In genomic region chr2:35343135-35343534, GRCh38 we compare ENCODE assay signal across 17 cellular contexts.
DNase-seq lines count a peak whose midpoint lies in the region; ATAC-seq and TF ChIP-seq lines count a peak whose summit lies in the region.
"Had no signal": no experiment of that assay in that cellular context is flagged by ENCODE, and none has a peak within 500 bp of the region (broad histone marks: within the 10 kb centered on the region; RNA-seq: fewer than 3 reads in every experiment).

No MANE protein-coding gene starts in this region.

- H3K27ac ChIP-seq in OCI-LY3 (ENCODE audit: low read length) (no peak overlapping the region), endodermal cell (ENCODE audit: low read depth, low read length) (no peak overlapping the region)
- H3K27ac ChIP-seq: BLaER1, epithelial cell of prostate had no signal

- peaks cover 12% of the 10 kb centered on the region for H3K36me3 Mint-ChIP-seq in endodermal cell (ENCODE audit: low read depth)
- peaks cover 0 to 3% of the 10 kb centered on the region in 2 donors for H3K36me3 Mint-ChIP-seq in activated T-cell treated with anti-CD3 and anti-CD28 coated beads, Interleukin-2, amount 50 U/mL, for 72 hours (ENCODE audit: insufficient read depth in 2 of 2)
- H3K36me3 Mint-ChIP-seq: stimulated activated naive B cell treated with anti-CD40 and anti-IgM and Interleukin-4, amounts not matched to agents 10 μg/mL and 1 μg/mL and 100 μg/mL, for 72 hours; T-cell had no signal

- H3K27ac Mint-ChIP-seq in endodermal cell: no peak overlapping the region
- no peak overlapping the region for H3K27ac Mint-ChIP-seq in activated T-cell treated with anti-CD3 and anti-CD28 coated beads, Interleukin-2, amount 50 U/mL, for 72 hours
- H3K27ac Mint-ChIP-seq: stimulated activated naive B cell treated with anti-CD40 and anti-IgM and Interleukin-4, amounts not matched to agents 10 μg/mL and 1 μg/mL and 100 μg/mL, for 72 hours; T-cell had no signal

- H3K9me3 ChIP-seq in OCI-LY3 (ENCODE audit: insufficient read depth, low read length) (no peaks in the 10 kb centered on the region), endodermal cell (ENCODE audit: control insufficient read depth, low read length) (peaks cover 25% of the 10 kb centered on the region)

- no peaks in the 10 kb centered on the region for H3K36me3 ChIP-seq in OCI-LY3 (replicated peaks; ENCODE audit: low read depth, low read length)
- no peaks in the 10 kb centered on the region for H3K36me3 ChIP-seq in endodermal cell (ENCODE audit: control insufficient read depth, insufficient read depth, low read length)
- H3K36me3 ChIP-seq: BLaER1 had no signal

- DNase-seq in AML-193 (lab: John Stamatoyannopoulos, UW) (peak; percentile 2), endodermal cell (no peak), cerebellum (ENCODE audit: low spot score) (no peak), SHP77 (lab: John Stamatoyannopoulos, UW) (no peak), G401 (ENCODE audit: low spot score) (no peak)
- no peak for DNase-seq in activated T-cell treated with anti-CD3 and anti-CD28 coated beads, Interleukin-2, amount 50 U/mL, for 72 hours
- DNase-seq: activated CD4-positive, alpha-beta T cell treated with anti-CD3 and anti-CD28 coated beads, Interleukin-2, amount 50 U/mL, for 48 hours; activated effector memory CD4-positive, alpha-beta T cell treated with Interleukin-2 at 50 U/mL for 16 hours; midbrain; NCI-H1694; stimulated activated CD4-positive, alpha-beta T cell treated with anti-CD3 and anti-CD28 coated beads, Interleukin-2, amount 100 ng/mL, for 48 hours; stimulated activated naive B cell treated with anti-CD40 and anti-IgM and Interleukin-4, amounts not matched to agents 10 μg/mL and 1 μg/mL and 100 μg/mL, for 72 hours; T-cell had no signal

- H3K9ac ChIP-seq in OCI-LY3 (ENCODE audit: low read length): no peak overlapping the region
- H3K9ac ChIP-seq in endodermal cell (ENCODE audit: extremely low read depth, low read length, poor library complexity, severe bottlenecking): no peak overlapping the region
- H3K9ac ChIP-seq: BLaER1 had no signal

- H3K4me1 Mint-ChIP-seq in endodermal cell: peaks cover 11% of the 10 kb centered on the region
- H3K4me1 Mint-ChIP-seq in activated T-cell treated with anti-CD3 and anti-CD28 coated beads, Interleukin-2, amount 50 U/mL, for 72 hours (ENCODE audit: low read depth): no peaks in the 10 kb centered on the region
- H3K4me1 Mint-ChIP-seq: stimulated activated naive B cell treated with anti-CD40 and anti-IgM and Interleukin-4, amounts not matched to agents 10 μg/mL and 1 μg/mL and 100 μg/mL, for 72 hours; T-cell had no signal

- ATAC-seq in GM18867 (IDR thresholded peaks at IDR 0.05; ENCODE audit: unreplicated experiment): peak; percentile 40
- no peak for ATAC-seq in activated T-cell treated with anti-CD3 and anti-CD28 coated beads, Interleukin-2, amount 50 U/mL, for 72 hours (replicated peaks in 1 of 2)
- ATAC-seq: stimulated activated naive B cell treated with anti-CD40 and anti-IgM and Interleukin-4, amounts not matched to agents 10 μg/mL and 1 μg/mL and 100 μg/mL, for 72 hours; T-cell had no signal

- H3K79me2 ChIP-seq in OCI-LY3 (ENCODE audit: low read length): no peaks in the 10 kb centered on the region

- H4K20me1 ChIP-seq in OCI-LY3 (ENCODE audit: insufficient read depth, low read length): no peaks in the 10 kb centered on the region
- H4K20me1 ChIP-seq: BLaER1 had no signal

- WGBS in endodermal cell (ENCODE audit: insufficient coverage in 1 of 2, insufficient read length in 1 of 2), 2 experiments: 75 to 100% methylated on average over 1 to 4 of the region's 4 CpGs

- TF ChIP-seq CTCF in OCI-LY3 (IDR thresholded peaks at IDR 0.05; ENCODE audit: low read depth, low read length) (peak; percentile 63), endodermal cell (conservative IDR thresholded peaks at IDR 0.05) (peak; percentile 73)

- H3K27me3 Mint-ChIP-seq in endodermal cell (ENCODE audit: insufficient read depth): no peaks in the 10 kb centered on the region
- H3K27me3 Mint-ChIP-seq in activated T-cell treated with anti-CD3 and anti-CD28 coated beads, Interleukin-2, amount 50 U/mL, for 72 hours (ENCODE audit: low read depth): no peaks in the 10 kb centered on the region
- H3K27me3 Mint-ChIP-seq: stimulated activated naive B cell treated with anti-CD40 and anti-IgM and Interleukin-4, amounts not matched to agents 10 μg/mL and 1 μg/mL and 100 μg/mL, for 72 hours; T-cell had no signal

- in situ Hi-C loops in G401 (cut with HindIII; ENCODE audit: low sequenced_read_pairs): no loop called here

- H3K4me3 Mint-ChIP-seq in endodermal cell: no peak overlapping the region
- H3K4me3 Mint-ChIP-seq in activated T-cell treated with anti-CD3 and anti-CD28 coated beads, Interleukin-2, amount 50 U/mL, for 72 hours: no peak overlapping the region
- H3K4me3 Mint-ChIP-seq: stimulated activated naive B cell treated with anti-CD40 and anti-IgM and Interleukin-4, amounts not matched to agents 10 μg/mL and 1 μg/mL and 100 μg/mL, for 72 hours; T-cell had no signal

- peaks cover 24% of the 10 kb centered on the region for H3K9me3 Mint-ChIP-seq in endodermal cell
- peaks cover 0 to 1% of the 10 kb centered on the region in 2 donors for H3K9me3 Mint-ChIP-seq in activated T-cell treated with anti-CD3 and anti-CD28 coated beads, Interleukin-2, amount 50 U/mL, for 72 hours

- H3K4me3 ChIP-seq in OCI-LY3 (ENCODE audit: low read length) (no peak overlapping the region), endodermal cell (ENCODE audit: low read length) (no peak overlapping the region)
- H3K4me3 ChIP-seq: BLaER1 had no signal

- no peaks in the 10 kb centered on the region for H3K4me1 ChIP-seq in OCI-LY3 (ENCODE audit: low read length)
- peaks cover 5% of the 10 kb centered on the region for H3K4me1 ChIP-seq in endodermal cell (ENCODE audit: control insufficient read depth, insufficient read depth, low read length)
- H3K4me1 ChIP-seq: BLaER1 had no signal

- H3K27me3 ChIP-seq in OCI-LY3 (ENCODE audit: low read depth, low read length) (no peaks in the 10 kb centered on the region), endodermal cell (ENCODE audit: control insufficient read depth, insufficient read depth, low read length, poor library complexity, severe bottlenecking) (no peaks in the 10 kb centered on the region)
- H3K27me3 ChIP-seq: BLaER1 had no signal

- no peak overlapping the region for H2AFZ ChIP-seq in OCI-LY3 (ENCODE audit: low read depth, low read length)

- H3K4me2 ChIP-seq in OCI-LY3 (ENCODE audit: low read length): no peak overlapping the region
- H3K4me2 ChIP-seq: BLaER1 had no signal

Comparison
In these comparisons a context has a peak if more than half of its experiments do, and no peak if none do; other contexts are left out.
1. DNase-seq: peak in AML-193 (2 of 2); none in endodermal cell (single experiment), cerebellum (single experiment), activated T-cell treated with anti-CD3 and anti-CD28 coated beads, Interleukin-2, amount 50 U/mL, for 72 hours (0 of 2), SHP77 (0 of 2) and G401 (single experiment).